Comparison of ENCODE assay signal across 8 cellular contexts in genomic region chr13:41352935-41353801, GRCh38. TPM values are rescaled to one million over a fixed set of nuclear protein-coding genes. Genes with fewer than 3 reads are reported as not detected.
A peak's percentile ranks its signal among the peaks of the same experiment; 100 is the strongest.
DNase-seq lines count a peak whose midpoint lies in the region; ATAC-seq and TF ChIP-seq lines count a peak whose summit lies in the region.

No MANE protein-coding gene starts in this region.

- H3K4me3 Mint-ChIP-seq in HFFc6, result no peak overlapping the region; the same call in 1 of the 2 replicates
- no peak overlapping the region for H3K4me3 Mint-ChIP-seq in activated T-helper 2 cell treated with anti-CD3 and anti-CD28 coated beads, Interferon-gamma antibody, Interleukin-2, Interleukin-4, amounts not matched to agents 10 μg/mL and 5 μg/mL and 100 μg/mL, durations not matched to agents 14 hours and 24 hours and 36 hours (ENCODE audit: low read depth)

- H3K9me3 ChIP-seq in psoas muscle, result no peaks in the 10 kb centered on the region

- peaks cover 5% of the 10 kb centered on the region; the same call in 1 of the 2 replicates for H3K36me3 Mint-ChIP-seq in HFFc6 (ENCODE audit: low read depth)
- peaks cover 42% of the 10 kb centered on the region for H3K36me3 Mint-ChIP-seq in activated T-helper 2 cell treated with anti-CD3 and anti-CD28 coated beads, Interferon-gamma antibody, Interleukin-2, Interleukin-4, amounts not matched to agents 10 μg/mL and 5 μg/mL and 100 μg/mL, durations not matched to agents 14 hours and 24 hours and 36 hours (ENCODE audit: low read depth)

- H3K27ac ChIP-seq in psoas muscle, result no peak overlapping the region

- WGBS in psoas muscle, 3 donors, result 42 to 63% (median 45%) methylated on average over 14 of the region's 14 CpGs

- no peak overlapping the region for H3K4me3 ChIP-seq in psoas muscle

- in situ Hi-C loops in Caki2 (cut with HindIII; ENCODE audit: low pct_unique_long_range_greater_than_20kb, low sequenced_read_pairs), result no loop called here

- H3K27me3 ChIP-seq in psoas muscle (ENCODE audit: insufficient read depth in 3 of 3, low read length in 2 of 3), result no peaks in the 10 kb centered on the region

- H3K36me3 ChIP-seq in psoas muscle (ENCODE audit: insufficient read depth in 1 of 2, low read depth in 1 of 2), result peaks cover 0 to 15% of the 10 kb centered on the region in 2 donors

- H3K27ac Mint-ChIP-seq in HFFc6, result peak overlapping the region; percentile 72
- H3K27ac Mint-ChIP-seq in activated T-helper 2 cell treated with anti-CD3 and anti-CD28 coated beads, Interferon-gamma antibody, Interleukin-2, Interleukin-4, amounts not matched to agents 10 μg/mL and 5 μg/mL and 100 μg/mL, durations not matched to agents 14 hours and 24 hours and 36 hours, result peak overlapping the region; percentile 64

- peaks cover 21% of the 10 kb centered on the region for H3K4me1 Mint-ChIP-seq in HFFc6 (ENCODE audit: low read depth)
- H3K4me1 Mint-ChIP-seq in activated T-helper 2 cell treated with anti-CD3 and anti-CD28 coated beads, Interferon-gamma antibody, Interleukin-2, Interleukin-4, amounts not matched to agents 10 μg/mL and 5 μg/mL and 100 μg/mL, durations not matched to agents 14 hours and 24 hours and 36 hours (ENCODE audit: low read depth), result peaks cover 40% of the 10 kb centered on the region

- intact Hi-C loops in activated T-helper 2 cell treated with anti-CD3 and anti-CD28 coated beads, Interferon-gamma antibody, Interleukin-2, Interleukin-4, amounts not matched to agents 10 μg/mL and 5 μg/mL and 100 μg/mL, durations not matched to agents 14 hours and 24 hours and 36 hours (cut with micrococcal nuclease), result loop anchor here (2.0 to 10.0 kb wide), 4 partner anchors 202 to 758 kb away; partner anchors contain the start of gene DGKH
- intact Hi-C loops in psoas muscle (cut with DNase I), result loop anchor here (5.0 to 10.0 kb wide), 3 partner anchors 299 to 762 kb away; no protein-coding TSS in a partner anchor

- DNase-seq in Caki2 (ENCODE audit: low read depth) (peak; percentile 72), HFFc6 (peak; percentile 59), OCI-M1 (lab: John Stamatoyannopoulos, UW) (peak; percentile 70), foreskin melanocyte (peak; percentile 35), psoas muscle (no peak)
- DNase-seq in activated T-helper 2 cell treated with anti-CD3 and anti-CD28 coated beads, Interferon-gamma antibody, Interleukin-2, Interleukin-4, amounts not matched to agents 10 μg/mL and 5 μg/mL and 100 μg/mL, durations not matched to agents 14 hours and 24 hours and 36 hours (ENCODE audit: low spot score), result peak; percentile 53

- ATAC-seq in psoas muscle, result peak in 2 of 4 donors; percentile 48 to 49
- no peak for ATAC-seq in HG03469 (IDR thresholded peaks at IDR 0.05; ENCODE audit: unreplicated experiment)
- ATAC-seq in GM21576 (IDR thresholded peaks at IDR 0.05; ENCODE audit: unreplicated experiment), result no peak

- peaks cover 8% of the 10 kb centered on the region for H3K4me1 ChIP-seq in psoas muscle

- TF ChIP-seq CTCF in HFFc6 (IDR thresholded peaks at IDR 0.05) (peak; percentile 94), psoas muscle (IDR thresholded peaks at IDR 0.05) (peak; percentile 85)

- no peaks in the 10 kb centered on the region for H3K9me3 Mint-ChIP-seq in HFFc6
- no peaks in the 10 kb centered on the region for H3K9me3 Mint-ChIP-seq in activated T-helper 2 cell treated with anti-CD3 and anti-CD28 coated beads, Interferon-gamma antibody, Interleukin-2, Interleukin-4, amounts not matched to agents 10 μg/mL and 5 μg/mL and 100 μg/mL, durations not matched to agents 14 hours and 24 hours and 36 hours

- H3K27me3 Mint-ChIP-seq in HFFc6 (ENCODE audit: insufficient read depth), result no peaks in the 10 kb centered on the region
- no peaks in the 10 kb centered on the region for H3K27me3 Mint-ChIP-seq in activated T-helper 2 cell treated with anti-CD3 and anti-CD28 coated beads, Interferon-gamma antibody, Interleukin-2, Interleukin-4, amounts not matched to agents 10 μg/mL and 5 μg/mL and 100 μg/mL, durations not matched to agents 14 hours and 24 hours and 36 hours (ENCODE audit: low read depth)

RNA-seq across cellular contexts. Expression of gene NAA16, which starts 42.1 kb away (rescaled TPM):
- total RNA-seq in Caki2 (2014; rRNA removed; shearing (Covaris generic); ENCODE audit: low replicate concordance), result 3.9 and 6.1 TPM in 2 replicates
- total RNA-seq in HFFc6 (2021; fragmentation: NEBNext Ultra II Directional; extraction: Animal tissue kit (Norgen Biotek cat#: 25700)), result 10 to 100 TPM in 4 of 6 experiments, 1 to 10 TPM in 2; 8.9 to 13.6 (median 10.2) TPM
- 27.9 and 28.5 TPM in 2 replicates for total RNA-seq in activated T-helper 2 cell treated with anti-CD3 and anti-CD28 coated beads, Interferon-gamma antibody, Interleukin-2, Interleukin-4, amounts not matched to agents 10 μg/mL and 5 μg/mL and 100 μg/mL, durations not matched to agents 14 hours and 24 hours and 36 hours
- total RNA-seq in psoas muscle, result 10 to 100 TPM in 1 of 4 donors, 1 to 10 TPM in 3; 6.8 to 22.3 (median 8.3) TPM
- 10 to 100 TPM in 1 of 3 donors, 1 to 10 TPM in 2; 3.5 to 12.2 (median 8.1) TPM for polyA plus RNA-seq in psoas muscle

Comparison
In these comparisons a context has a peak if more than half of its experiments do, and no peak if none do; other contexts are left out.
1. DNase-seq: peak in Caki2 (single experiment), HFFc6 (single experiment), OCI-M1 (single experiment), activated T-helper 2 cell treated with anti-CD3 and anti-CD28 coated beads, Interferon-gamma antibody, Interleukin-2, Interleukin-4, amounts not matched to agents 10 μg/mL and 5 μg/mL and 100 μg/mL, durations not matched to agents 14 hours and 24 hours and 36 hours (single experiment) and foreskin melanocyte (single experiment); none in psoas muscle (0 of 2).